1 cellular context compared by ENCODE assay signal in the genomic region with DNA sequence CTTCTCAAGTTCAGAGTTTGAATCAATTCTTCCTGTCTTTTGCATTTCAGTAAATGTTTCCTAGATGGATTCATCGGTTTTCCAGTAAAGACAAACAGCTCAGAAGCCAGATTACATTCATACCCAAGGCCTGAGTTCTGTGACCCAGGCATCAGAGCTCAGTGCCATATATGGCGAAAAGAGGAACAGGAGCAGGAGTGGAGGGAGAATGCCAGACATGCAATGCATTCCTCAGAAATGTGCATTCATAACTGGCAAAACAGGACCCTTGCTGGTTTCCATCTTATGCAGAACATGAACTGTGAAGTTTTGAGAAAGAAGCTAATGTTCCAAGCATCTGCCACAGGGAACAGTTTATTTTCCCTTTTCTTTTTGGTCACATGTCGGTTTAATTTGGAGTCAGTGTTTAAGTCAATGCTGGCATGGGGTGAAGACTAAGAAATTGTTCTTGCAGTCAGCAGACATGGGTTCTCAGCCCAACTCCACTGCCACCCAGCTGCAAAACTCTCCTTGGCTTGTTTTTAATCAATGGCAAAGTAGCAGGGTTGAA.
TF ChIP-seq lines count a peak whose summit lies in the region.

No MANE protein-coding gene starts in this region.

TF ChIP-seq in Ishikawa, 13 proteins besides CTCF, POLR2A, EP300 and RAD21 (continued from another document):
- TF ChIP-seq, protein P1, sequence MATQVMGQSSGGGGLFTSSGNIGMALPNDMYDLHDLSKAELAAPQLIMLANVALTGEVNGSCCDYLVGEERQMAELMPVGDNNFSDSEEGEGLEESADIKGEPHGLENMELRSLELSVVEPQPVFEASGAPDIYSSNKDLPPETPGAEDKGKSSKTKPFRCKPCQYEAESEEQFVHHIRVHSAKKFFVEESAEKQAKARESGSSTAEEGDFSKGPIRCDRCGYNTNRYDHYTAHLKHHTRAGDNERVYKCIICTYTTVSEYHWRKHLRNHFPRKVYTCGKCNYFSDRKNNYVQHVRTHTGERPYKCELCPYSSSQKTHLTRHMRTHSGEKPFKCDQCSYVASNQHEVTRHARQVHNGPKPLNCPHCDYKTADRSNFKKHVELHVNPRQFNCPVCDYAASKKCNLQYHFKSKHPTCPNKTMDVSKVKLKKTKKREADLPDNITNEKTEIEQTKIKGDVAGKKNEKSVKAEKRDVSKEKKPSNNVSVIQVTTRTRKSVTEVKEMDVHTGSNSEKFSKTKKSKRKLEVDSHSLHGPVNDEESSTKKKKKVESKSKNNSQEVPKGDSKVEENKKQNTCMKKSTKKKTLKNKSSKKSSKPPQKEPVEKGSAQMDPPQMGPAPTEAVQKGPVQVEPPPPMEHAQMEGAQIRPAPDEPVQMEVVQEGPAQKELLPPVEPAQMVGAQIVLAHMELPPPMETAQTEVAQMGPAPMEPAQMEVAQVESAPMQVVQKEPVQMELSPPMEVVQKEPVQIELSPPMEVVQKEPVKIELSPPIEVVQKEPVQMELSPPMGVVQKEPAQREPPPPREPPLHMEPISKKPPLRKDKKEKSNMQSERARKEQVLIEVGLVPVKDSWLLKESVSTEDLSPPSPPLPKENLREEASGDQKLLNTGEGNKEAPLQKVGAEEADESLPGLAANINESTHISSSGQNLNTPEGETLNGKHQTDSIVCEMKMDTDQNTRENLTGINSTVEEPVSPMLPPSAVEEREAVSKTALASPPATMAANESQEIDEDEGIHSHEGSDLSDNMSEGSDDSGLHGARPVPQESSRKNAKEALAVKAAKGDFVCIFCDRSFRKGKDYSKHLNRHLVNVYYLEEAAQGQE (IDR thresholded peaks at IDR 0.05; ENCODE audit: low read depth) = no peak
- TF ChIP-seq TAF1 (IDR thresholded peaks at IDR 0.05; ENCODE audit: low read depth) (no peak), YY1 (IDR thresholded peaks at IDR 0.05; ENCODE audit: low read depth) (peak; percentile 76), ZBTB7A (IDR thresholded peaks at IDR 0.05; ENCODE audit: low read depth) (no peak)
TF ChIP-seq in Ishikawa: peak in this region for 8.
